In the genomic region with DNA sequence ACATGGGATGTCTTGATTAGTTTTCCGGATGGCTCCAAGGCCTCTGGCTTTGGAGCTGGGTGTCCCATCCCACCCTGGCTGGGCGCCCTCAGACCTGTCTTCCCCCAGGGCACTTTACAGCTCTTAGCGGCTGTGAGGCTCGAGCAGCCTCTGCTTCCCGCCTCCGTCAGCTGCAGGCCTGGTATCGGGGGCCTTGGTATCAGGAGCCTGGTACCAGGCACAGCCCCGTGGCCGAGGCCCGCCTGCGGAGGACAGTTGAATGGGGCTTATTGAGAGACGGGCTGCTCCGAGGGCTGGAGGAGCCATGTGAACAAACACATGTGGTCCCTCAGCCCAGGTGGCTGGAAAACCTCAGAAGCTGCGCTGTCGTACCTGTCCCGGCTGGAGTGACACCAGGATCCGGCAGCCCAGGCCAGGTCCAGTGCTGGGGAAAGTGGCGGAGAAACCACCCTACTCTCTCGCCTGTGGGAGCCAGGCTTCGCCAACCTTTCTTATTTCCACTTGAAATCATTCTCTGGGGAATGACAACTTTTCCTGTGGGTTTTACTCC, we compare ENCODE assay signal across 1 cellular context.
TF ChIP-seq lines count a peak whose summit lies in the region.

No MANE protein-coding gene starts in this region.

TF ChIP-seq in HepG2, 621 proteins besides CTCF, POLR2A, EP300 and RAD21 (continued from another document):
- TF ChIP-seq, protein P1, sequence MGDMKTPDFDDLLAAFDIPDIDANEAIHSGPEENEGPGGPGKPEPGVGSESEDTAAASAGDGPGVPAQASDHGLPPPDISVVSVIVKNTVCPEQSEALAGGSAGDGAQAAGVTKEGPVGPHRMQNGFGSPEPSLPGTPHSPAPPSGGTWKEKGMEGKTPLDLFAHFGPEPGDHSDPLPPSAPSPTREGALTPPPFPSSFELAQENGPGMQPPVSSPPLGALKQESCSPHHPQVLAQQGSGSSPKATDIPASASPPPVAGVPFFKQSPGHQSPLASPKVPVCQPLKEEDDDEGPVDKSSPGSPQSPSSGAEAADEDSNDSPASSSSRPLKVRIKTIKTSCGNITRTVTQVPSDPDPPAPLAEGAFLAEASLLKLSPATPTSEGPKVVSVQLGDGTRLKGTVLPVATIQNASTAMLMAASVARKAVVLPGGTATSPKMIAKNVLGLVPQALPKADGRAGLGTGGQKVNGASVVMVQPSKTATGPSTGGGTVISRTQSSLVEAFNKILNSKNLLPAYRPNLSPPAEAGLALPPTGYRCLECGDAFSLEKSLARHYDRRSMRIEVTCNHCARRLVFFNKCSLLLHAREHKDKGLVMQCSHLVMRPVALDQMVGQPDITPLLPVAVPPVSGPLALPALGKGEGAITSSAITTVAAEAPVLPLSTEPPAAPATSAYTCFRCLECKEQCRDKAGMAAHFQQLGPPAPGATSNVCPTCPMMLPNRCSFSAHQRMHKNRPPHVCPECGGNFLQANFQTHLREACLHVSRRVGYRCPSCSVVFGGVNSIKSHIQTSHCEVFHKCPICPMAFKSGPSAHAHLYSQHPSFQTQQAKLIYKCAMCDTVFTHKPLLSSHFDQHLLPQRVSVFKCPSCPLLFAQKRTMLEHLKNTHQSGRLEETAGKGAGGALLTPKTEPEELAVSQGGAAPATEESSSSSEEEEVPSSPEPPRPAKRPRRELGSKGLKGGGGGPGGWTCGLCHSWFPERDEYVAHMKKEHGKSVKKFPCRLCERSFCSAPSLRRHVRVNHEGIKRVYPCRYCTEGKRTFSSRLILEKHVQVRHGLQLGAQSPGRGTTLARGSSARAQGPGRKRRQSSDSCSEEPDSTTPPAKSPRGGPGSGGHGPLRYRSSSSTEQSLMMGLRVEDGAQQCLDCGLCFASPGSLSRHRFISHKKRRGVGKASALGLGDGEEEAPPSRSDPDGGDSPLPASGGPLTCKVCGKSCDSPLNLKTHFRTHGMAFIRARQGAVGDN (CRISPR knock-in tag; IDR thresholded peaks at IDR 0.05) = peak; percentile 18; the same call in 1 of the 2 replicates
- TF ChIP-seq AGO2 (optimal IDR thresholded peaks at IDR 0.05; ENCODE audit: low read depth, low read length) (peak; percentile 25), ZSCAN21 (CRISPR knock-in tag; IDR thresholded peaks at IDR 0.05; ENCODE audit: borderline replicate concordance) (no peak), POLR2AphosphoS2 (IDR thresholded peaks at IDR 0.05; ENCODE audit: low read depth, low read length) (no peak), TBX2 (CRISPR knock-in tag; IDR thresholded peaks at IDR 0.05; ENCODE audit: borderline replicate concordance) (peak; percentile 19; the same call in 1 of the 2 replicates), SSRP1 (CRISPR knock-in tag; IDR thresholded peaks at IDR 0.05) (no peak), ZNF562 (CRISPR knock-in tag; IDR thresholded peaks at IDR 0.05; ENCODE audit: borderline replicate concordance) (no peak), ZNF792 (CRISPR knock-in tag; IDR thresholded peaks at IDR 0.05) (no peak), NR2F6 (IDR thresholded peaks at IDR 0.05) (no peak), NR2F6 (CRISPR knock-in tag; IDR thresholded peaks at IDR 0.05) (no peak), RBAK (CRISPR knock-in tag; IDR thresholded peaks at IDR 0.05) (no peak), ZFAT (CRISPR knock-in tag; conservative IDR thresholded peaks at IDR 0.05) (no peak), ZNF557 (CRISPR knock-in tag; IDR thresholded peaks at IDR 0.05) (no peak), PHF20 (CRISPR knock-in tag; IDR thresholded peaks at IDR 0.05) (no peak), RXRA (CRISPR knock-in tag; IDR thresholded peaks at IDR 0.05) (no peak), ZNF788 (CRISPR knock-in tag; IDR thresholded peaks at IDR 0.05; ENCODE audit: borderline replicate concordance) (peak; percentile 24; the same call in 1 of the 2 replicates), ZNF17 (CRISPR knock-in tag; IDR thresholded peaks at IDR 0.05) (no peak), TEAD2 (CRISPR knock-in tag; IDR thresholded peaks at IDR 0.05) (no peak), NFE2 (CRISPR knock-in tag; IDR thresholded peaks at IDR 0.05) (no peak), ZNF577 (CRISPR knock-in tag; IDR thresholded peaks at IDR 0.05; ENCODE audit: borderline replicate concordance, low read depth) (no peak), ZNF660 (CRISPR knock-in tag; IDR thresholded peaks at IDR 0.05; ENCODE audit: borderline replicate concordance, low read depth) (no peak), SMAD3 (CRISPR knock-in tag; IDR thresholded peaks at IDR 0.05) (no peak), ZNF510 (CRISPR knock-in tag; IDR thresholded peaks at IDR 0.05; ENCODE audit: low read depth) (no peak), ZNF34 (CRISPR knock-in tag; IDR thresholded peaks at IDR 0.05; ENCODE audit: borderline replicate concordance) (no peak)
- TF ChIP-seq, protein P2, sequence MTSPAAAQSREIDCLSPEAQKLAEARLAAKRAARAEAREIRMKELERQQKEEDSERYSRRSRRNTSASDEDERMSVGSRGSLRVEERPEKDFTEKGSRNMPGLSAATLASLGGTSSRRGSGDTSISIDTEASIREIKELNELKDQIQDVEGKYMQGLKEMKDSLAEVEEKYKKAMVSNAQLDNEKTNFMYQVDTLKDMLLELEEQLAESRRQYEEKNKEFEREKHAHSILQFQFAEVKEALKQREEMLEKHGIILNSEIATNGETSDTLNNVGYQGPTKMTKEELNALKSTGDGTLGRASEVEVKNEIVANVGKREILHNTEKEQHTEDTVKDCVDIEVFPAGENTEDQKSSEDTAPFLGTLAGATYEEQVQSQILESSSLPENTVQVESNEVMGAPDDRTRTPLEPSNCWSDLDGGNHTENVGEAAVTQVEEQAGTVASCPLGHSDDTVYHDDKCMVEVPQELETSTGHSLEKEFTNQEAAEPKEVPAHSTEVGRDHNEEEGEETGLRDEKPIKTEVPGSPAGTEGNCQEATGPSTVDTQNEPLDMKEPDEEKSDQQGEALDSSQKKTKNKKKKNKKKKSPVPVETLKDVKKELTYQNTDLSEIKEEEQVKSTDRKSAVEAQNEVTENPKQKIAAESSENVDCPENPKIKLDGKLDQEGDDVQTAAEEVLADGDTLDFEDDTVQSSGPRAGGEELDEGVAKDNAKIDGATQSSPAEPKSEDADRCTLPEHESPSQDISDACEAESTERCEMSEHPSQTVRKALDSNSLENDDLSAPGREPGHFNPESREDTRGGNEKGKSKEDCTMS (CRISPR knock-in tag; conservative IDR thresholded peaks at IDR 0.05) = no peak
- TF ChIP-seq, protein P3, sequence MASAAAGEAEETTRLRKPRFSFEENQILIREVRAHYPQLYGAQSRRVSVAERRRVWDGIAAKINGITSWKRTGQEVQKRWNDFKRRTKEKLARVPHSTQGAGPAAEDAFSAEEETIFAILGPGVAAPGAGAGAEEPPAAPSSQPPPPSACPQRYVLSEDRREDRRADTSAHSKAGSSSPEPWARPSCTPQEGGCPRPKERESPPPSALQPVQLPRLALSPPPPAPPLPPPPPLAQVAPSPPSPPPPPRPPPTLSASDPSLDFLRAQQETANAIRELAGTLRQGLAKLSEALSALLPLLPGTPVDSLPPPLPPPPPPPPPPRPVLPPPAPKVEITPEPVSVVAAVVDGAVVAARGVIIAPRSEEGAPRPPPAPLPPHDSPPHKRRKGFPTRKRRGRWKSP (CRISPR knock-in tag; IDR thresholded peaks at IDR 0.05) = no peak
- TF ChIP-seq, protein P4, sequence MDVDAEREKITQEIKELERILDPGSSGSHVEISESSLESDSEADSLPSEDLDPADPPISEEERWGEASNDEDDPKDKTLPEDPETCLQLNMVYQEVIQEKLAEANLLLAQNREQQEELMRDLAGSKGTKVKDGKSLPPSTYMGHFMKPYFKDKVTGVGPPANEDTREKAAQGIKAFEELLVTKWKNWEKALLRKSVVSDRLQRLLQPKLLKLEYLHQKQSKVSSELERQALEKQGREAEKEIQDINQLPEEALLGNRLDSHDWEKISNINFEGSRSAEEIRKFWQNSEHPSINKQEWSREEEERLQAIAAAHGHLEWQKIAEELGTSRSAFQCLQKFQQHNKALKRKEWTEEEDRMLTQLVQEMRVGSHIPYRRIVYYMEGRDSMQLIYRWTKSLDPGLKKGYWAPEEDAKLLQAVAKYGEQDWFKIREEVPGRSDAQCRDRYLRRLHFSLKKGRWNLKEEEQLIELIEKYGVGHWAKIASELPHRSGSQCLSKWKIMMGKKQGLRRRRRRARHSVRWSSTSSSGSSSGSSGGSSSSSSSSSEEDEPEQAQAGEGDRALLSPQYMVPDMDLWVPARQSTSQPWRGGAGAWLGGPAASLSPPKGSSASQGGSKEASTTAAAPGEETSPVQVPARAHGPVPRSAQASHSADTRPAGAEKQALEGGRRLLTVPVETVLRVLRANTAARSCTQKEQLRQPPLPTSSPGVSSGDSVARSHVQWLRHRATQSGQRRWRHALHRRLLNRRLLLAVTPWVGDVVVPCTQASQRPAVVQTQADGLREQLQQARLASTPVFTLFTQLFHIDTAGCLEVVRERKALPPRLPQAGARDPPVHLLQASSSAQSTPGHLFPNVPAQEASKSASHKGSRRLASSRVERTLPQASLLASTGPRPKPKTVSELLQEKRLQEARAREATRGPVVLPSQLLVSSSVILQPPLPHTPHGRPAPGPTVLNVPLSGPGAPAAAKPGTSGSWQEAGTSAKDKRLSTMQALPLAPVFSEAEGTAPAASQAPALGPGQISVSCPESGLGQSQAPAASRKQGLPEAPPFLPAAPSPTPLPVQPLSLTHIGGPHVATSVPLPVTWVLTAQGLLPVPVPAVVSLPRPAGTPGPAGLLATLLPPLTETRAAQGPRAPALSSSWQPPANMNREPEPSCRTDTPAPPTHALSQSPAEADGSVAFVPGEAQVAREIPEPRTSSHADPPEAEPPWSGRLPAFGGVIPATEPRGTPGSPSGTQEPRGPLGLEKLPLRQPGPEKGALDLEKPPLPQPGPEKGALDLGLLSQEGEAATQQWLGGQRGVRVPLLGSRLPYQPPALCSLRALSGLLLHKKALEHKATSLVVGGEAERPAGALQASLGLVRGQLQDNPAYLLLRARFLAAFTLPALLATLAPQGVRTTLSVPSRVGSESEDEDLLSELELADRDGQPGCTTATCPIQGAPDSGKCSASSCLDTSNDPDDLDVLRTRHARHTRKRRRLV (CRISPR knock-in tag; IDR thresholded peaks at IDR 0.05) = no peak
- TF ChIP-seq, protein P5, sequence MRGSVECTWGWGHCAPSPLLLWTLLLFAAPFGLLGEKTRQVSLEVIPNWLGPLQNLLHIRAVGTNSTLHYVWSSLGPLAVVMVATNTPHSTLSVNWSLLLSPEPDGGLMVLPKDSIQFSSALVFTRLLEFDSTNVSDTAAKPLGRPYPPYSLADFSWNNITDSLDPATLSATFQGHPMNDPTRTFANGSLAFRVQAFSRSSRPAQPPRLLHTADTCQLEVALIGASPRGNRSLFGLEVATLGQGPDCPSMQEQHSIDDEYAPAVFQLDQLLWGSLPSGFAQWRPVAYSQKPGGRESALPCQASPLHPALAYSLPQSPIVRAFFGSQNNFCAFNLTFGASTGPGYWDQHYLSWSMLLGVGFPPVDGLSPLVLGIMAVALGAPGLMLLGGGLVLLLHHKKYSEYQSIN (CRISPR knock-in tag; IDR thresholded peaks at IDR 0.05; ENCODE audit: borderline replicate concordance) = no peak
- TF ChIP-seq, protein P6, sequence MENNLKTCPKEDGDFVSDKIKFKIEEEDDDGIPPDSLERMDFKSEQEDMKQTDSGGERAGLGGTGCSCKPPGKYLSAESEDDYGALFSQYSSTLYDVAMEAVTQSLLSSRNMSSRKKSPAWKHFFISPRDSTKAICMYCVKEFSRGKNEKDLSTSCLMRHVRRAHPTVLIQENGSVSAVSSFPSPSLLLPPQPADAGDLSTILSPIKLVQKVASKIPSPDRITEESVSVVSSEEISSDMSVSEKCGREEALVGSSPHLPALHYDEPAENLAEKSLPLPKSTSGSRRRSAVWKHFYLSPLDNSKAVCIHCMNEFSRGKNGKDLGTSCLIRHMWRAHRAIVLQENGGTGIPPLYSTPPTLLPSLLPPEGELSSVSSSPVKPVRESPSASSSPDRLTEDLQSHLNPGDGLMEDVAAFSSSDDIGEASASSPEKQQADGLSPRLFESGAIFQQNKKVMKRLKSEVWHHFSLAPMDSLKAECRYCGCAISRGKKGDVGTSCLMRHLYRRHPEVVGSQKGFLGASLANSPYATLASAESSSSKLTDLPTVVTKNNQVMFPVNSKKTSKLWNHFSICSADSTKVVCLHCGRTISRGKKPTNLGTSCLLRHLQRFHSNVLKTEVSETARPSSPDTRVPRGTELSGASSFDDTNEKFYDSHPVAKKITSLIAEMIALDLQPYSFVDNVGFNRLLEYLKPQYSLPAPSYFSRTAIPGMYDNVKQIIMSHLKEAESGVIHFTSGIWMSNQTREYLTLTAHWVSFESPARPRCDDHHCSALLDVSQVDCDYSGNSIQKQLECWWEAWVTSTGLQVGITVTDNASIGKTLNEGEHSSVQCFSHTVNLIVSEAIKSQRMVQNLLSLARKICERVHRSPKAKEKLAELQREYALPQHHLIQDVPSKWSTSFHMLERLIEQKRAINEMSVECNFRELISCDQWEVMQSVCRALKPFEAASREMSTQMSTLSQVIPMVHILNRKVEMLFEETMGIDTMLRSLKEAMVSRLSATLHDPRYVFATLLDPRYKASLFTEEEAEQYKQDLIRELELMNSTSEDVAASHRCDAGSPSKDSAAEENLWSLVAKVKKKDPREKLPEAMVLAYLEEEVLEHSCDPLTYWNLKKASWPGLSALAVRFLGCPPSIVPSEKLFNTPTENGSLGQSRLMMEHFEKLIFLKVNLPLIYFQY (CRISPR knock-in tag; IDR thresholded peaks at IDR 0.05; ENCODE audit: borderline replicate concordance) = no peak
- TF ChIP-seq, protein P7, sequence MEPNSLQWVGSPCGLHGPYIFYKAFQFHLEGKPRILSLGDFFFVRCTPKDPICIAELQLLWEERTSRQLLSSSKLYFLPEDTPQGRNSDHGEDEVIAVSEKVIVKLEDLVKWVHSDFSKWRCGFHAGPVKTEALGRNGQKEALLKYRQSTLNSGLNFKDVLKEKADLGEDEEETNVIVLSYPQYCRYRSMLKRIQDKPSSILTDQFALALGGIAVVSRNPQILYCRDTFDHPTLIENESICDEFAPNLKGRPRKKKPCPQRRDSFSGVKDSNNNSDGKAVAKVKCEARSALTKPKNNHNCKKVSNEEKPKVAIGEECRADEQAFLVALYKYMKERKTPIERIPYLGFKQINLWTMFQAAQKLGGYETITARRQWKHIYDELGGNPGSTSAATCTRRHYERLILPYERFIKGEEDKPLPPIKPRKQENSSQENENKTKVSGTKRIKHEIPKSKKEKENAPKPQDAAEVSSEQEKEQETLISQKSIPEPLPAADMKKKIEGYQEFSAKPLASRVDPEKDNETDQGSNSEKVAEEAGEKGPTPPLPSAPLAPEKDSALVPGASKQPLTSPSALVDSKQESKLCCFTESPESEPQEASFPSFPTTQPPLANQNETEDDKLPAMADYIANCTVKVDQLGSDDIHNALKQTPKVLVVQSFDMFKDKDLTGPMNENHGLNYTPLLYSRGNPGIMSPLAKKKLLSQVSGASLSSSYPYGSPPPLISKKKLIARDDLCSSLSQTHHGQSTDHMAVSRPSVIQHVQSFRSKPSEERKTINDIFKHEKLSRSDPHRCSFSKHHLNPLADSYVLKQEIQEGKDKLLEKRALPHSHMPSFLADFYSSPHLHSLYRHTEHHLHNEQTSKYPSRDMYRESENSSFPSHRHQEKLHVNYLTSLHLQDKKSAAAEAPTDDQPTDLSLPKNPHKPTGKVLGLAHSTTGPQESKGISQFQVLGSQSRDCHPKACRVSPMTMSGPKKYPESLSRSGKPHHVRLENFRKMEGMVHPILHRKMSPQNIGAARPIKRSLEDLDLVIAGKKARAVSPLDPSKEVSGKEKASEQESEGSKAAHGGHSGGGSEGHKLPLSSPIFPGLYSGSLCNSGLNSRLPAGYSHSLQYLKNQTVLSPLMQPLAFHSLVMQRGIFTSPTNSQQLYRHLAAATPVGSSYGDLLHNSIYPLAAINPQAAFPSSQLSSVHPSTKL (CRISPR knock-in tag; IDR thresholded peaks at IDR 0.05) = no peak
- TF ChIP-seq, protein P8, sequence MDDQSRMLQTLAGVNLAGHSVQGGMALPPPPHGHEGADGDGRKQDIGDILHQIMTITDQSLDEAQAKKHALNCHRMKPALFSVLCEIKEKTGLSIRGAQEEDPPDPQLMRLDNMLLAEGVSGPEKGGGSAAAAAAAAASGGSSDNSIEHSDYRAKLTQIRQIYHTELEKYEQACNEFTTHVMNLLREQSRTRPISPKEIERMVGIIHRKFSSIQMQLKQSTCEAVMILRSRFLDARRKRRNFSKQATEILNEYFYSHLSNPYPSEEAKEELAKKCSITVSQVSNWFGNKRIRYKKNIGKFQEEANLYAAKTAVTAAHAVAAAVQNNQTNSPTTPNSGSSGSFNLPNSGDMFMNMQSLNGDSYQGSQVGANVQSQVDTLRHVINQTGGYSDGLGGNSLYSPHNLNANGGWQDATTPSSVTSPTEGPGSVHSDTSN (CRISPR knock-in tag; IDR thresholded peaks at IDR 0.05; ENCODE audit: borderline replicate concordance) = no peak
TF ChIP-seq in HepG2: peak in this region for 4.
